Comparison of ENCODE assay signal across 11 cellular contexts in genomic region chr1:87398644-87399043, GRCh38.
DNase-seq lines count a peak whose midpoint lies in the region; ATAC-seq and TF ChIP-seq lines count a peak whose summit lies in the region.
"Had no signal": no experiment of that assay in that cellular context is flagged by ENCODE, and none has a peak within 500 bp of the region (broad histone marks: within the 10 kb centered on the region; RNA-seq: fewer than 3 reads in every experiment).

No MANE protein-coding gene starts in this region.

- POLR2A ChIA-PET in AG04449 (lab: Yijun Ruan, JAX) = no interaction called here

- peak overlapping the region; percentile 64 for H3K27ac ChIP-seq in VCaP
- H3K27ac ChIP-seq: gastrocnemius medialis had no signal

- H3K4me3 ChIP-seq in AG04449 (ENCODE audit: low read depth, low read length) (no peak overlapping the region), fibroblast of pulmonary artery (replicated peaks; ENCODE audit: low read depth, low read length) (no peak overlapping the region)
- H3K4me3 ChIP-seq: gastrocnemius medialis had no signal

- DNase-seq in AG04449 (ENCODE audit: low read depth, low spot score) = peak; percentile 16
- DNase-seq in HCEC 1CT = peak; percentile 80
- DNase-seq in fibroblast of pulmonary artery (ENCODE audit: low read depth) = peak; percentile 29
- no peak for DNase-seq in cerebellar nuclear complex (lab: John Stamatoyannopoulos, UW)
- DNase-seq in sciatic nerve (ENCODE audit: low spot score) = no peak
- DNase-seq: ACHN, gastrocnemius medialis, substantia nigra had no signal

- intact Hi-C loops in sciatic nerve (cut with DNase I) = no loop called here

- CTCF ChIA-PET in AG04449 (lab: Yijun Ruan, JAX) = interaction anchor here (0.8 kb wide), 1 partner anchor 28 kb away, joined by 3 read pairs; no protein-coding TSS in a partner anchor

- no peak for TF ChIP-seq CTCF in AG04449 (IDR thresholded peaks at IDR 0.05; ENCODE audit: insufficient read depth, low read length, missing control alignments)
- TF ChIP-seq CTCF in VCaP (conservative IDR thresholded peaks at IDR 0.05) = no peak
- no peak for TF ChIP-seq CTCF in fibroblast of pulmonary artery (IDR thresholded peaks at IDR 0.05; ENCODE audit: low read length, missing control alignments)

- no peak for ATAC-seq in sciatic nerve
- no peak for ATAC-seq in HG03139 (IDR thresholded peaks at IDR 0.05; ENCODE audit: unreplicated experiment)
- no peak for ATAC-seq in HG03571 (IDR thresholded peaks at IDR 0.05; ENCODE audit: unreplicated experiment)
- ATAC-seq: gastrocnemius medialis had no signal

Comparison
In these comparisons a context has a peak if more than half of its experiments do, and no peak if none do; other contexts are left out.
1. DNase-seq: peak in AG04449 (single experiment), HCEC 1CT (single experiment) and fibroblast of pulmonary artery (single experiment); none in cerebellar nuclear complex (0 of 2) and sciatic nerve (single experiment).